Comparison of ENCODE assay signal across 1 cellular context in genomic region chr10:89669985-89670384, GRCh38.
TF ChIP-seq lines count a peak whose summit lies in the region.

No MANE protein-coding gene starts in this region.

TF ChIP-seq in HepG2, 621 proteins besides CTCF, POLR2A, EP300 and RAD21:
- TF ChIP-seq ZNF572 (CRISPR knock-in tag; IDR thresholded peaks at IDR 0.05): no peak
- TF ChIP-seq, protein P1, sequence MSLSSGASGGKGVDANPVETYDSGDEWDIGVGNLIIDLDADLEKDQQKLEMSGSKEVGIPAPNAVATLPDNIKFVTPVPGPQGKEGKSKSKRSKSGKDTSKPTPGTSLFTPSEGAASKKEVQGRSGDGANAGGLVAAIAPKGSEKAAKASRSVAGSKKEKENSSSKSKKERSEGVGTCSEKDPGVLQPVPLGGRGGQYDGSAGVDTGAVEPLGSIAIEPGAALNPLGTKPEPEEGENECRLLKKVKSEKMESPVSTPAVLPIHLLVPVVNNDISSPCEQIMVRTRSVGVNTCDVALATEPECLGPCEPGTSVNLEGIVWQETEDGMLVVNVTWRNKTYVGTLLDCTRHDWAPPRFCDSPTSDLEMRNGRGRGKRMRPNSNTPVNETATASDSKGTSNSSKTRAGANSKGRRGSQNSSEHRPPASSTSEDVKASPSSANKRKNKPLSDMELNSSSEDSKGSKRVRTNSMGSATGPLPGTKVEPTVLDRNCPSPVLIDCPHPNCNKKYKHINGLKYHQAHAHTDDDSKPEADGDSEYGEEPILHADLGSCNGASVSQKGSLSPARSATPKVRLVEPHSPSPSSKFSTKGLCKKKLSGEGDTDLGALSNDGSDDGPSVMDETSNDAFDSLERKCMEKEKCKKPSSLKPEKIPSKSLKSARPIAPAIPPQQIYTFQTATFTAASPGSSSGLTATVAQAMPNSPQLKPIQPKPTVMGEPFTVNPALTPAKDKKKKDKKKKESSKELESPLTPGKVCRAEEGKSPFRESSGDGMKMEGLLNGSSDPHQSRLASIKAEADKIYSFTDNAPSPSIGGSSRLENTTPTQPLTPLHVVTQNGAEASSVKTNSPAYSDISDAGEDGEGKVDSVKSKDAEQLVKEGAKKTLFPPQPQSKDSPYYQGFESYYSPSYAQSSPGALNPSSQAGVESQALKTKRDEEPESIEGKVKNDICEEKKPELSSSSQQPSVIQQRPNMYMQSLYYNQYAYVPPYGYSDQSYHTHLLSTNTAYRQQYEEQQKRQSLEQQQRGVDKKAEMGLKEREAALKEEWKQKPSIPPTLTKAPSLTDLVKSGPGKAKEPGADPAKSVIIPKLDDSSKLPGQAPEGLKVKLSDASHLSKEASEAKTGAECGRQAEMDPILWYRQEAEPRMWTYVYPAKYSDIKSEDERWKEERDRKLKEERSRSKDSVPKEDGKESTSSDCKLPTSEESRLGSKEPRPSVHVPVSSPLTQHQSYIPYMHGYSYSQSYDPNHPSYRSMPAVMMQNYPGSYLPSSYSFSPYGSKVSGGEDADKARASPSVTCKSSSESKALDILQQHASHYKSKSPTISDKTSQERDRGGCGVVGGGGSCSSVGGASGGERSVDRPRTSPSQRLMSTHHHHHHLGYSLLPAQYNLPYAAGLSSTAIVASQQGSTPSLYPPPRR (CRISPR knock-in tag; IDR thresholded peaks at IDR 0.05; ENCODE audit: borderline replicate concordance): no peak
- no peak for TF ChIP-seq SOX13 (IDR thresholded peaks at IDR 0.05)
- peak in 1 of 2 experiments; percentile 84; a peak in 2 of 4 replicates for TF ChIP-seq SOX13 (CRISPR knock-in tag; conservative IDR thresholded peaks at IDR 0.05 in 1 of 2, IDR thresholded peaks at IDR 0.05 in 1 of 2)
- TF ChIP-seq HMG20A (CRISPR knock-in tag; IDR thresholded peaks at IDR 0.05; ENCODE audit: borderline replicate concordance): 0 out of 2 replicates have a peak, but pooled peaks have one; percentile 17
- TF ChIP-seq NRL (CRISPR knock-in tag; IDR thresholded peaks at IDR 0.05; ENCODE audit: borderline replicate concordance): no peak
- TF ChIP-seq SOX5 (CRISPR knock-in tag; IDR thresholded peaks at IDR 0.05; ENCODE audit: borderline replicate concordance): peak; percentile 33; the same call in 1 of the 2 replicates
- TF ChIP-seq IKZF4 (CRISPR knock-in tag; IDR thresholded peaks at IDR 0.05; ENCODE audit: borderline replicate concordance, low read depth, not compliant biosample characterization): no peak
- no peak for TF ChIP-seq ZNF143 (CRISPR knock-in tag; IDR thresholded peaks at IDR 0.05)
